ENCODE assay signal across 8 cellular contexts in genomic region chr5:130141689-130142320, GRCh38.
A peak's percentile ranks its signal among the peaks of the same experiment; 100 is the strongest.
DNase-seq lines count a peak whose midpoint lies in the region; ATAC-seq and TF ChIP-seq lines count a peak whose summit lies in the region.

No MANE protein-coding gene starts in this region.

- CTCF ChIA-PET in IMR-90 (lab: Yijun Ruan, JAX): interaction anchor here (0.7 kb wide), 1 partner anchor 242 kb away, joined by 3 read pairs; no protein-coding TSS in a partner anchor

- TF ChIP-seq CTCF in IMR-90 (conservative IDR thresholded peaks at IDR 0.05; ENCODE audit: low read depth, low read length) (peak; percentile 33), choroid plexus epithelial cell (conservative IDR thresholded peaks at IDR 0.05; ENCODE audit: low read depth, low read length) (peak; percentile 79), nephron progenitor cell (IDR thresholded peaks at IDR 0.05) (peak; percentile 49)

- TF ChIP-seq RAD21 in IMR-90 (IDR thresholded peaks at IDR 0.05; ENCODE audit: low read length): peak; percentile 49

- BruUV-seq in IMR-90 (replicated peaks; lab: Mats Ljungman, UMichigan): no TSS peak

- H4K20me1 ChIP-seq in IMR-90 (ENCODE audit: insufficient read depth, low read length): no peaks in the 10 kb centered on the region

- peak; percentile 60 for ATAC-seq in GM21447 (IDR thresholded peaks at IDR 0.05; ENCODE audit: unreplicated experiment)
- ATAC-seq in IMR-90 (ENCODE audit: low read depth): no peak

- no CpG with 5 or more reads among the region's 2 CpGs for WGBS in IMR-90 (ENCODE audit: extremely low coverage in 2 of 2, insufficient read length in 1 of 2), 2 experiments

- no peak overlapping the region for H2BK15ac ChIP-seq in IMR-90 (ENCODE audit: low read depth, low read length)

- intact Hi-C loops in IMR-90 (cut with micrococcal nuclease): loop anchor here (1.0 kb wide), 2 partner anchors 243 to 968 kb away; no protein-coding TSS in a partner anchor

- no peak overlapping the region for H3K27ac Mint-ChIP-seq in nephron progenitor cell

- no peak overlapping the region for H2AFZ ChIP-seq in IMR-90 (replicated peaks; ENCODE audit: low read length, poor library complexity)

- no peak overlapping the region for H2AK9ac ChIP-seq in IMR-90 (replicated peaks; ENCODE audit: low read depth, low read length, poor library complexity)

- H3K27ac ChIP-seq in IMR-90 (ENCODE audit: insufficient read depth, low read length): no peak overlapping the region

- H3K9me3 ChIP-seq in IMR-90 (ENCODE audit: control insufficient read depth, insufficient read depth, low read length): peaks cover 6% of the 10 kb centered on the region; the same call in 1 of the 2 replicates

- no peak overlapping the region for H4K5ac ChIP-seq in IMR-90 (ENCODE audit: low read depth, low read length)

- H3K4me3 Mint-ChIP-seq in nephron progenitor cell: no peak overlapping the region

- in situ Hi-C loops in IMR-90 (cut with MboI; ENCODE audit: low sequenced_read_pairs): no loop called here

- H3K9me1 ChIP-seq in IMR-90 (ENCODE audit: insufficient read depth, low read length): no peaks in the 10 kb centered on the region

- no peaks in the 10 kb centered on the region for H3K36me3 Mint-ChIP-seq in nephron progenitor cell (ENCODE audit: low read depth)

- no peak overlapping the region for H2AK5ac ChIP-seq in IMR-90 (ENCODE audit: low read depth, low read length)

- H3K14ac ChIP-seq in IMR-90 (replicated peaks; ENCODE audit: low read depth, low read length): no peak overlapping the region

- POLR2A ChIA-PET in IMR-90 (lab: Charles Lee; ENCODE audit: unreplicated experiment): no interaction called here

- H2BK20ac ChIP-seq in IMR-90 (ENCODE audit: low read depth, low read length): no peak overlapping the region

- H3K4me1 ChIP-seq in IMR-90 (ENCODE audit: control insufficient read depth, insufficient read depth, low read length): no peaks in the 10 kb centered on the region

- dilution Hi-C loops in IMR-90 (cut with HindIII; ENCODE audit: low sequenced_read_pairs, unreplicated experiment): no loop called here

- H3K56ac ChIP-seq in IMR-90 (ENCODE audit: extremely low read depth, insufficient read depth, low read length): no peak overlapping the region

- H3K4me3 ChIP-seq in IMR-90 (ENCODE audit: insufficient read depth, low read depth, low read length) (no peak overlapping the region), choroid plexus epithelial cell (ENCODE audit: low read depth, low read length) (no peak overlapping the region)

- H3K27me3 ChIP-seq in IMR-90 (ENCODE audit: control insufficient read depth, insufficient read depth, low read length): no peaks in the 10 kb centered on the region

- no peak overlapping the region for H3K23ac ChIP-seq in IMR-90 (ENCODE audit: low read depth, low read length)

- no peaks in the 10 kb centered on the region for H3K36me3 ChIP-seq in IMR-90 (ENCODE audit: control insufficient read depth, insufficient read depth, low read length)

- no peak overlapping the region for H2BK120ac ChIP-seq in IMR-90 (ENCODE audit: low read depth, low read length)

- H4K91ac ChIP-seq in IMR-90 (ENCODE audit: insufficient read depth, low read depth, low read length): no peak overlapping the region

- H3K9me3 Mint-ChIP-seq in nephron progenitor cell: peaks cover 3% of the 10 kb centered on the region

- H3K79me1 ChIP-seq in IMR-90 (ENCODE audit: low read depth in 1 of 2, low read length in 2 of 2): no peaks in the 10 kb centered on the region

- no peak overlapping the region for H2BK5ac ChIP-seq in IMR-90 (ENCODE audit: low read depth, low read length, poor library complexity, severe bottlenecking)

- H3K9ac ChIP-seq in IMR-90 (ENCODE audit: low read depth, low read length): no peak overlapping the region

- DNase-seq in DMS 273 (lab: John Stamatoyannopoulos, UW; ENCODE audit: unreplicated experiment): peak; percentile 27
- DNase-seq in DMS 273 treated with DMSO at 0.1 percent for 48 hours (lab: John Stamatoyannopoulos, UW): no peak
- no peak for DNase-seq in IMR-90
- peak; percentile 63 for DNase-seq in choroid plexus epithelial cell (ENCODE audit: low read depth)
- peak; percentile 35 for DNase-seq in nephron progenitor cell
- DNase-seq in kidney glomerular epithelial cell (lab: John Stamatoyannopoulos, UW): no peak
- no peak for DNase-seq in NCI-H82 (lab: John Stamatoyannopoulos, UW)

- no peaks in the 10 kb centered on the region for H3K27me3 Mint-ChIP-seq in nephron progenitor cell (ENCODE audit: low read depth, poor library complexity)

- no peaks in the 10 kb centered on the region for H3K4me1 Mint-ChIP-seq in nephron progenitor cell

- H3K4ac ChIP-seq in IMR-90 (ENCODE audit: low read depth, low read length): no peak overlapping the region

- H3K4me2 ChIP-seq in IMR-90 (ENCODE audit: low read depth, low read length): no peak overlapping the region

- H3K18ac ChIP-seq in IMR-90 (ENCODE audit: low read depth, low read length): no peak overlapping the region

- H4K8ac ChIP-seq in IMR-90 (ENCODE audit: low read depth in 2 of 2, low read length in 2 of 2): no peak overlapping the region

- TF ChIP-seq POLR2A in IMR-90 (IDR thresholded peaks at IDR 0.05; ENCODE audit: low read depth, low read length): no peak

TF ChIP-seq in IMR-90, 13 proteins besides CTCF, POLR2A, EP300 and RAD21:
- TF ChIP-seq SMC3 (IDR thresholded peaks at IDR 0.05; ENCODE audit: low read depth, low read length) (peak; percentile 12; the same call in 1 of the 2 replicates), MAZ (IDR thresholded peaks at IDR 0.05; ENCODE audit: borderline replicate concordance, low read depth, low read length) (no peak), CHD1 (IDR thresholded peaks at IDR 0.05; ENCODE audit: low read depth, low read length) (no peak)

Comparison
In these comparisons a context has a peak if more than half of its experiments do, and no peak if none do; other contexts are left out.
1. DNase-seq: peak in DMS 273 (single experiment), choroid plexus epithelial cell (single experiment) and nephron progenitor cell (single experiment); none in DMS 273 treated with DMSO at 0.1 percent for 48 hours (single experiment), IMR-90 (single experiment), kidney glomerular epithelial cell (single experiment) and NCI-H82 (single experiment).
2. Peak in every context shown above with its lines, with median percentiles within 50 percentile points of each other: CTCF ChIP-seq.